In genomic region chr15:81939604-81940440, GRCh38 we compare ENCODE assay signal across 9 cellular contexts.
DNase-seq lines count a peak whose midpoint lies in the region; ATAC-seq and TF ChIP-seq lines count a peak whose summit lies in the region.
"Had no signal": no experiment of that assay in that cellular context is flagged by ENCODE, and none has a peak within 500 bp of the region (broad histone marks: within the 10 kb centered on the region; RNA-seq: fewer than 3 reads in every experiment).

No MANE protein-coding gene starts in this region.

- ATAC-seq in GM21786 (IDR thresholded peaks at IDR 0.05; ENCODE audit: unreplicated experiment) = no peak
- ATAC-seq in HG02571 (IDR thresholded peaks at IDR 0.05; ENCODE audit: unreplicated experiment) = no peak

- H4K20me1 ChIP-seq in KMS-11 (ENCODE audit: insufficient read depth) = no peaks in the 10 kb centered on the region

- H3K9ac ChIP-seq in KMS-11 (no peak overlapping the region), adipocyte (ENCODE audit: low read length) (no peak overlapping the region), liver (ENCODE audit: low read depth in 1 of 2, low read length in 2 of 2) (no peak overlapping the region)

- H3K4me2 ChIP-seq in KMS-11 = no peak overlapping the region

- H3K9me3 ChIP-seq in adipocyte (ENCODE audit: control insufficient read depth, low read length) (no peaks in the 10 kb centered on the region), liver (ENCODE audit: control insufficient read depth in 4 of 4, low read length in 3 of 4) (peaks cover 0 to 2% (median 0%) of the 10 kb centered on the region in 4 donors)

- WGBS in liver = 20% methylated on average over 5 of the region's 5 CpGs

- H3K36me3 ChIP-seq in KMS-11 (ENCODE audit: insufficient read depth) (no peaks in the 10 kb centered on the region), adipocyte (ENCODE audit: control insufficient read depth, insufficient read depth, low read length, severe bottlenecking) (no peaks in the 10 kb centered on the region), liver (ENCODE audit: control insufficient read depth in 4 of 4, insufficient read depth in 3 of 4, low read depth in 1 of 4, low read length in 3 of 4) (no peaks in the 10 kb centered on the region)

- no peak overlapping the region for H3K4me3 ChIP-seq in KMS-11 (IDR thresholded peaks at IDR 0.05; ENCODE audit: insufficient read depth, low read depth, low read length)
- H3K4me3 ChIP-seq in adipocyte (ENCODE audit: low read length) = no peak overlapping the region
- no peak overlapping the region for H3K4me3 ChIP-seq in liver (ENCODE audit: low read depth in 1 of 3, low read length in 3 of 3)

- H3K27me3 ChIP-seq in KMS-11 (ENCODE audit: insufficient read depth, low read depth) (no peaks in the 10 kb centered on the region), adipocyte (replicated peaks; ENCODE audit: control insufficient read depth, insufficient read depth, low read length) (no peaks in the 10 kb centered on the region), liver (ENCODE audit: control insufficient read depth in 4 of 4, insufficient read depth in 4 of 4, low read length in 3 of 4) (no peaks in the 10 kb centered on the region)

- H3K79me2 ChIP-seq in KMS-11 (ENCODE audit: insufficient read depth, low read depth) = no peaks in the 10 kb centered on the region

- H2AFZ ChIP-seq in KMS-11 (ENCODE audit: low read depth) = no peak overlapping the region

- DNase-seq in SKM-1 treated with dmso at 0.1 percent for 144 hours (lab: John Stamatoyannopoulos, UW; ENCODE audit: unreplicated experiment) (peak; percentile 37), SKM-1 (lab: John Stamatoyannopoulos, UW; ENCODE audit: unreplicated experiment) (no peak), adipocyte (ENCODE audit: low read depth) (peak; percentile 26), SK-N-DZ (ENCODE audit: low spot score) (no peak)
- DNase-seq: activated naive CD8-positive, alpha-beta T cell treated with anti-CD3 and anti-CD28 coated beads, Interleukin-2, amount 10 ng/mL, durations not matched to agents 7 days and 5 days had no signal

- peak; percentile 83 for TF ChIP-seq CTCF in KMS-11 (conservative IDR thresholded peaks at IDR 0.05; ENCODE audit: low read depth, low read length)
- TF ChIP-seq CTCF in liver (IDR thresholded peaks at IDR 0.05; ENCODE audit: low read depth, low read length, missing input control) = peak; percentile 77

- H3K4me1 ChIP-seq in KMS-11 (ENCODE audit: low read depth, poor library complexity, severe bottlenecking) (no peaks in the 10 kb centered on the region), adipocyte (ENCODE audit: control insufficient read depth, insufficient read depth, low read length) (no peaks in the 10 kb centered on the region), liver (ENCODE audit: control insufficient read depth in 4 of 4, insufficient read depth in 4 of 4, low read length in 3 of 4) (no peaks in the 10 kb centered on the region)

- no peak overlapping the region for H3K27ac ChIP-seq in KMS-11
- H3K27ac ChIP-seq in liver (ENCODE audit: low read depth in 1 of 2, low read length in 2 of 2) = no peak overlapping the region

- peak; percentile 82 to 86 for TF ChIP-seq RAD21 in liver (IDR thresholded peaks at IDR 0.05)

TF ChIP-seq in liver, 16 proteins besides CTCF, POLR2A, EP300 and RAD21:
- TF ChIP-seq JUND (IDR thresholded peaks at IDR 0.05) = no peak
- TF ChIP-seq ZBTB33 (IDR thresholded peaks at IDR 0.05) = no peak
- no peak for TF ChIP-seq GABPA (IDR thresholded peaks at IDR 0.05 in 1 of 2, conservative IDR thresholded peaks at IDR 0.05 in 1 of 2)
- TF ChIP-seq MAX (IDR thresholded peaks at IDR 0.05) = no peak
- no peak for TF ChIP-seq HNF4A (conservative IDR thresholded peaks at IDR 0.05)
- no peak for TF ChIP-seq FOXA1 (IDR thresholded peaks at IDR 0.05)
- TF ChIP-seq TAF1 (conservative IDR thresholded peaks at IDR 0.05) = no peak
- TF ChIP-seq EGR1 (IDR thresholded peaks at IDR 0.05; ENCODE audit: low read depth in 2 of 2) = no peak
- no peak for TF ChIP-seq RXRA (IDR thresholded peaks at IDR 0.05)
- TF ChIP-seq, protein P1, sequence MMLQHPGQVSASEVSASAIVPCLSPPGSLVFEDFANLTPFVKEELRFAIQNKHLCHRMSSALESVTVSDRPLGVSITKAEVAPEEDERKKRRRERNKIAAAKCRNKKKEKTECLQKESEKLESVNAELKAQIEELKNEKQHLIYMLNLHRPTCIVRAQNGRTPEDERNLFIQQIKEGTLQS (IDR thresholded peaks at IDR 0.05) = no peak
- no peak for TF ChIP-seq NR2F2 (IDR thresholded peaks at IDR 0.05)
- no peak for TF ChIP-seq FOXA2 (IDR thresholded peaks at IDR 0.05)
- no peak for TF ChIP-seq REST (IDR thresholded peaks at IDR 0.05)
- TF ChIP-seq SP1 (IDR thresholded peaks at IDR 0.05) = no peak
- TF ChIP-seq YY1 (IDR thresholded peaks at IDR 0.05) = no peak
- no peak for TF ChIP-seq HNF4G (IDR thresholded peaks at IDR 0.05)

Comparison
In these comparisons a context has a peak if more than half of its experiments do, and no peak if none do; other contexts are left out.
1. DNase-seq: peak in SKM-1 treated with dmso at 0.1 percent for 144 hours (single experiment) and adipocyte (single experiment); none in SKM-1 (single experiment) and SK-N-DZ (single experiment).